In genomic region chr12:91382081-91382543, GRCh38 we compare ENCODE assay signal across 8 cellular contexts.
DNase-seq lines count a peak whose midpoint lies in the region; ATAC-seq lines count a peak whose summit lies in the region.

No MANE protein-coding gene starts in this region.

- peaks cover 7 to 9% of the 10 kb centered on the region in 2 donors for H3K27me3 Mint-ChIP-seq in T-cell

- H3K4me3 ChIP-seq in right cardiac atrium (ENCODE audit: low read length) (peak overlapping the region; percentile 53), urinary bladder (ENCODE audit: low read depth, low read length) (peak overlapping the region; percentile 31)

- H3K9me3 Mint-ChIP-seq in T-cell = no peaks in the 10 kb centered on the region

- POLR2A ChIA-PET in T-cell (lab: Charles Lee) = interaction anchor here (0.5 to 2.0 kb wide), 7 partner anchors 303 to 1268 kb away, joined by 3 to 13 read pairs (median 3); partner anchors contain the start of gene BTG1 (in 1 of the 2)

- DNase-seq in GM03348 (ENCODE audit: low spot score) = peak; percentile 42
- peak; percentile 89 for DNase-seq in NCI-H1105 treated with DMSO at 0.1 percent for 48 hours (lab: John Stamatoyannopoulos, UW)
- peak; percentile 61 to 89 (median 80) for DNase-seq in T-cell
- peak; percentile 57 for DNase-seq in amniotic stem cell (lab: John Stamatoyannopoulos, UW)
- peak; percentile 85 to 94 (median 87) for DNase-seq in right cardiac atrium
- DNase-seq in pulmonary artery endothelial cell (ENCODE audit: low read depth, low spot score) = peak; percentile 30

- no peaks in the 10 kb centered on the region for H3K36me3 Mint-ChIP-seq in T-cell

- 5% methylated on average over 4 of the region's 4 CpGs for WGBS in right cardiac atrium
- 4% methylated on average over 4 of the region's 4 CpGs for WGBS in urinary bladder

- H3K27ac Mint-ChIP-seq in T-cell = peak overlapping the region; percentile 40 to 64

- no peak overlapping the region for H3K27ac ChIP-seq in right cardiac atrium (ENCODE audit: low read length)
- no peak overlapping the region for H3K27ac ChIP-seq in urinary bladder (ENCODE audit: low read depth)

- H3K36me3 ChIP-seq in urinary bladder (ENCODE audit: insufficient read depth) = no peaks in the 10 kb centered on the region

- CTCF ChIA-PET in T-cell (lab: Charles Lee) = interaction anchor here (0.6 to 3.0 kb wide), 78 partner anchors 8 to 1658 kb away, joined by 3 to 42 read pairs (median 4); partner anchors contain the start of gene BTG1 (in 2 of the 2)

- ATAC-seq in HG02642 (IDR thresholded peaks at IDR 0.05; ENCODE audit: poor library complexity, unreplicated experiment) (peak; percentile 86), T-cell (replicated peaks in 1 of 4) (peak; percentile 84 to 89 (median 87)), right cardiac atrium (peak; percentile 85 to 89)

- intact Hi-C loops in right cardiac atrium (cut with DNase I) = loop anchor here (5.0 to 10.0 kb wide), 5 partner anchors 195 to 1263 kb away; partner anchors contain the start of gene BTG1 (in 1 of the 4)

- no peaks in the 10 kb centered on the region for H3K27me3 ChIP-seq in right cardiac atrium (ENCODE audit: control insufficient read depth, insufficient read depth)

- H3K4me1 Mint-ChIP-seq in T-cell = peaks cover 6 to 16% (median 7%) of the 10 kb centered on the region in 3 donors

- peaks cover 2% of the 10 kb centered on the region for H3K4me1 ChIP-seq in right cardiac atrium (ENCODE audit: control insufficient read depth, insufficient read depth, low read length)
- H3K4me1 ChIP-seq in urinary bladder (ENCODE audit: insufficient read depth) = no peaks in the 10 kb centered on the region

- H3K9me3 ChIP-seq in right cardiac atrium (ENCODE audit: control insufficient read depth, low read length) = no peaks in the 10 kb centered on the region

- H3K4me3 Mint-ChIP-seq in T-cell = peak overlapping the region; percentile 62 to 76 (median 74)

Comparison
In these comparisons a context has a peak if more than half of its experiments do, and no peak if none do; other contexts are left out.
1. DNase-seq: peak in every context shown above with its lines; median percentile 89 in NCI-H1105 treated with DMSO at 0.1 percent for 48 hours; 87 in right cardiac atrium; 80 in T-cell; 57 in amniotic stem cell; 42 in GM03348; 30 in pulmonary artery endothelial cell.